ENCODE assay signal across 13 cellular contexts in genomic region chr16:19595043-19595767, GRCh38. TPM values are rescaled to one million over a fixed set of nuclear protein-coding genes. Genes with fewer than 3 reads are reported as not detected.
DNase-seq lines count a peak whose midpoint lies in the region; ATAC-seq and TF ChIP-seq lines count a peak whose summit lies in the region.
"Had no signal": no experiment of that assay in that cellular context is flagged by ENCODE, and none has a peak within 500 bp of the region (broad histone marks: within the 10 kb centered on the region; RNA-seq: fewer than 3 reads in every experiment).

No MANE protein-coding gene starts in this region.

- H3K4me2 ChIP-seq in skeletal muscle satellite cell (ENCODE audit: low read length) (peak overlapping the region; percentile 5), MM.1S (ENCODE audit: low read depth, low read length) (no peak overlapping the region)

- H4K20me1 ChIP-seq in MM.1S (ENCODE audit: insufficient read depth, low read length): no peaks in the 10 kb centered on the region

- DNase-seq in H7 (peak; percentile 20), SW 1271 (lab: John Stamatoyannopoulos, UW) (peak; percentile 10 to 40), fibroblast of pulmonary artery (ENCODE audit: low read depth) (peak; percentile 91), DMS153 treated with DMSO at 0.1 percent for 48 hours (lab: John Stamatoyannopoulos, UW; ENCODE audit: unreplicated experiment) (no peak), MM.1S (no peak), NOMO-1 (lab: John Stamatoyannopoulos, UW; ENCODE audit: unreplicated experiment in 2 of 2) (no peak)
- DNase-seq: activated CD8-positive, alpha-beta T cell treated with anti-CD3 and anti-CD28 coated beads, Interleukin-2, amount 10 ng/mL, durations not matched to agents 7 days and 5 days; central memory CD4-positive, alpha-beta T cell; left colon; NCI-H1436 had no signal

- H3K9me2 ChIP-seq in MM.1S (replicated peaks; ENCODE audit: insufficient read depth, low read length): no peaks in the 10 kb centered on the region

- no peaks in the 10 kb centered on the region for H3K9me3 ChIP-seq in skeletal muscle satellite cell (replicated peaks; ENCODE audit: low read length)
- H3K9me3 ChIP-seq in MM.1S (replicated peaks; ENCODE audit: insufficient read depth, low read length): no peaks in the 10 kb centered on the region

- TF ChIP-seq CTCF in fibroblast of pulmonary artery (IDR thresholded peaks at IDR 0.05; ENCODE audit: low read length, missing control alignments) (no peak), MM.1S (IDR thresholded peaks at IDR 0.05; ENCODE audit: low read length) (no peak)

- no peak overlapping the region for H3K9ac ChIP-seq in skeletal muscle satellite cell (ENCODE audit: low read depth, low read length)
- H3K9ac ChIP-seq in MM.1S (ENCODE audit: low read length): no peak overlapping the region

- H2AFZ ChIP-seq in MM.1S (ENCODE audit: low read length): no peak overlapping the region

- no peak overlapping the region for H3K27ac ChIP-seq in MM.1S (ENCODE audit: low read length)

- no peak for ATAC-seq in GM19351 (IDR thresholded peaks at IDR 0.05; ENCODE audit: unreplicated experiment)
- ATAC-seq: activated CD8-positive, alpha-beta T cell treated with anti-CD3 and anti-CD28 coated beads, Interleukin-2, amount 10 ng/mL, durations not matched to agents 7 days and 5 days; left colon; sciatic nerve had no signal

- H3K27me3 ChIP-seq in H7 (ENCODE audit: control insufficient read depth, insufficient read depth, low read length): no peaks in the 10 kb centered on the region
- no peaks in the 10 kb centered on the region for H3K27me3 ChIP-seq in skeletal muscle satellite cell (ENCODE audit: control insufficient read depth, insufficient read depth, low read length)
- no peaks in the 10 kb centered on the region for H3K27me3 ChIP-seq in MM.1S (replicated peaks; ENCODE audit: insufficient read depth, low read length)

- H3K79me2 ChIP-seq in MM.1S (ENCODE audit: low read length): no peaks in the 10 kb centered on the region

- H3K4me3 ChIP-seq in H7 (ENCODE audit: insufficient read depth, low read depth, low read length) (no peak overlapping the region), fibroblast of pulmonary artery (replicated peaks; ENCODE audit: low read depth, low read length) (no peak overlapping the region), skeletal muscle satellite cell (ENCODE audit: low read length) (no peak overlapping the region), MM.1S (ENCODE audit: low read length) (no peak overlapping the region)

- H3K4me1 ChIP-seq in skeletal muscle satellite cell (ENCODE audit: control insufficient read depth, insufficient read depth, low read length) (peaks cover 10% of the 10 kb centered on the region), MM.1S (ENCODE audit: low read length) (no peaks in the 10 kb centered on the region)

- H3K36me3 ChIP-seq in H7 (replicated peaks; ENCODE audit: control insufficient read depth, insufficient read depth, low read length): peaks cover 6% of the 10 kb centered on the region
- H3K36me3 ChIP-seq in skeletal muscle satellite cell (ENCODE audit: insufficient read depth, low read length): peaks cover 23% of the 10 kb centered on the region
- no peaks in the 10 kb centered on the region for H3K36me3 ChIP-seq in MM.1S (replicated peaks; ENCODE audit: insufficient read depth, low read length)

- no peaks in the 10 kb centered on the region for H3F3A ChIP-seq in MM.1S (ENCODE audit: insufficient read depth, low read length)

RNA-seq across cellular contexts. Expression of gene VPS35L, which starts 39.7 kb away (rescaled TPM):
- total RNA-seq in H7 (2014; rRNA removed; shearing (Covaris generic)): 31.8 and 46.0 TPM in 2 replicates
- 41.5 and 43.1 TPM in 2 replicates for total RNA-seq in skeletal muscle satellite cell (2012; rRNA removed)

Comparison
In these comparisons a context has a peak if more than half of its experiments do, and no peak if none do; other contexts are left out.
1. DNase-seq: peak in H7 (single experiment), SW 1271 (2 of 2) and fibroblast of pulmonary artery (single experiment); none in DMS153 treated with DMSO at 0.1 percent for 48 hours (single experiment), MM.1S (single experiment) and NOMO-1 (0 of 2).